Comparison of ENCODE assay signal across 10 cellular contexts in genomic region chr6:14984454-14984853, GRCh38.
DNase-seq lines count a peak whose midpoint lies in the region; ATAC-seq, FAIRE-seq and TF ChIP-seq lines count a peak whose summit lies in the region.
"Had no signal": no experiment of that assay in that cellular context is flagged by ENCODE, and none has a peak within 500 bp of the region (broad histone marks: within the 10 kb centered on the region; RNA-seq: fewer than 3 reads in every experiment).

No MANE protein-coding gene starts in this region.

- H3K4me1 ChIP-seq in right lobe of liver (peaks cover 0 to 7% (median 0%) of the 10 kb centered on the region in 4 donors), kidney (ENCODE audit: control insufficient read depth in 1 of 2, insufficient read depth in 1 of 2, low read depth in 1 of 2, low read length in 2 of 2) (no peaks in the 10 kb centered on the region)

- H3K4me3 Mint-ChIP-seq in type B pancreatic cell: no peak overlapping the region

- no peak for TF ChIP-seq POLR2A in right lobe of liver (IDR thresholded peaks at IDR 0.05)

- H3K4me1 Mint-ChIP-seq in type B pancreatic cell (ENCODE audit: unreplicated experiment): peaks cover 21% of the 10 kb centered on the region

- no peaks in the 10 kb centered on the region for H3K36me3 ChIP-seq in right lobe of liver
- H3K36me3 ChIP-seq in kidney (ENCODE audit: control insufficient read depth in 1 of 2, insufficient read depth in 2 of 2, low read length in 2 of 2): no peaks in the 10 kb centered on the region

- no peak overlapping the region for H3K9ac ChIP-seq in kidney (ENCODE audit: low read length in 2 of 2)

- no peaks in the 10 kb centered on the region for H3K36me3 Mint-ChIP-seq in type B pancreatic cell

- no peaks in the 10 kb centered on the region for H3K9me3 Mint-ChIP-seq in type B pancreatic cell

- no peak overlapping the region for H3K4me3 ChIP-seq in right lobe of liver
- H3K4me3 ChIP-seq in kidney (ENCODE audit: low read length in 2 of 2): peak overlapping the region in 1 of 2 donors; percentile 6

- H3K27ac Mint-ChIP-seq in type B pancreatic cell: peak overlapping the region; percentile 4

- TF ChIP-seq CTCF in right lobe of liver (IDR thresholded peaks at IDR 0.05): no peak
- no peak for TF ChIP-seq CTCF in type B pancreatic cell (conservative IDR thresholded peaks at IDR 0.05)
- no peak for TF ChIP-seq CTCF in kidney (IDR thresholded peaks at IDR 0.05; ENCODE audit: borderline replicate concordance, extremely low read depth, insufficient read depth)

- no peak for FAIRE-seq in kidney (lab: Jason Lieb, UNC)

- intact Hi-C loops in right lobe of liver (cut with DNase I) (no loop called here), kidney (cut with DNase I) (no loop called here)

- WGBS in right lobe of liver (ENCODE audit: insufficient coverage, low coverage, low lambda C conversion rate, missing lambda C conversion rate): 34% methylated on average over 6 of the region's 7 CpGs

- DNase-seq in DMS53 (lab: John Stamatoyannopoulos, UW) (peak; percentile 48), DMS53 treated with DMSO at 0.1 percent for 48 hours (lab: John Stamatoyannopoulos, UW; ENCODE audit: unreplicated experiment) (no peak), cerebellar cortex (ENCODE audit: low spot score) (peak; percentile 46), right lobe of liver (no peak), type B pancreatic cell (ENCODE audit: extremely low spot score, unreplicated experiment) (no peak), OCI-M1 (lab: John Stamatoyannopoulos, UW) (no peak), kidney (no peak)

- ATAC-seq in right lobe of liver (peak in 3 of 4 donors; percentile 33 to 60 (median 55)), HG03095 (IDR thresholded peaks at IDR 0.05; ENCODE audit: unreplicated experiment) (no peak)
- ATAC-seq: Panc1 had no signal

- no peaks in the 10 kb centered on the region for H3K27me3 ChIP-seq in right lobe of liver

- H3K27ac ChIP-seq in right lobe of liver: no peak overlapping the region
- H3K27ac ChIP-seq in kidney (ENCODE audit: low read depth in 2 of 2, low read length in 2 of 2): no peak overlapping the region
- H3K27ac ChIP-seq: 22Rv1 had no signal

- H3K27me3 Mint-ChIP-seq in type B pancreatic cell: no peaks in the 10 kb centered on the region

- H3K9me3 ChIP-seq in right lobe of liver (no peaks in the 10 kb centered on the region), kidney (ENCODE audit: control insufficient read depth in 1 of 2, low read length in 2 of 2) (no peaks in the 10 kb centered on the region)

Comparison
In these comparisons a context has a peak if more than half of its experiments do, and no peak if none do; other contexts are left out.
1. DNase-seq: peak in DMS53 (single experiment) and cerebellar cortex (single experiment); none in DMS53 treated with DMSO at 0.1 percent for 48 hours (single experiment), right lobe of liver (0 of 3), type B pancreatic cell (single experiment), OCI-M1 (single experiment) and kidney (single experiment).